1 cellular context compared by ENCODE assay signal in genomic region chr13:64527561-64527960, GRCh38.
TF ChIP-seq lines count a peak whose summit lies in the region.

No MANE protein-coding gene starts in this region.

TF ChIP-seq in H1, 55 proteins besides CTCF, POLR2A, EP300 and RAD21:
- no peak for TF ChIP-seq CHD7 (IDR thresholded peaks at IDR 0.05; ENCODE audit: insufficient replicate concordance, low read length)
- TF ChIP-seq SP1 (IDR thresholded peaks at IDR 0.05; ENCODE audit: low read depth, low read length): no peak
